ENCODE assay signal across 8 cellular contexts in the genomic region with DNA sequence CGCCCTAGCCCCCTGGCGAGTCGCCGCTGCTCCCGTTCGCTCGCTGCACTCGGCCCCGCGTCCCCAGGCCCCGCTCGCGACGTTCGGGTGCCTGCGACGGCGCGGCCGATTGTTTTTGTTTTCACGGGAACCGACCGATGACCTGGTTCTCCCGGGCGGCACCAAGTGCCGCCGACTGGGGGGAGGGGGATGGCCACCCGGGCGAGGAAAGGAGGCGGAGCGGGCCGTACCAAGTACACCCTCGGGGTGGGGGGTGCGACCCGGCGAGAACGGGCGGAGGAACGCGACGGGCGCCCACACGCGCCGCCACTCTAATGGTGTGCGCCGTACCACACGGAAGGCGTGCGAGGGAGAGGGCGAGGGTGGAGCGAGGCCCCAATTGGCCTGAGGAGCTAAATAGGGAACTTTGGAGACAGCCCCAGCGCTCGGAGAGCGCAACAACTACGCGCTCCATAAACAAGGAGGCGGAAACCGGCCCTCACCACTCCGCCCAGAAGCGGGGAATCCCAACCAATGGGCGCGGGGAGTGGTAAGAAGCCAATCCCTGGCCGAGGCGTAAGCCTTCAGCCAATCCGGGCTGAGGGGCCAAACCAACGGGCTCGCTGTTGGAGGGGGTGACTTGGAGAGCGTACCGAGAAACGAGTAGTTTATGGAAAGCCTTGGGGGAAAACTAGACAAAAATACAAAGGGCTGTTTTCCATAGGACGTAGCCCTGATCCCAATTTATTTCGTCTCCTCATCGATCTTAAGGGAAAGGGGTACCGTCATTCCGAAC. TPM values are rescaled to one million over a fixed set of nuclear protein-coding genes. Genes with fewer than 3 reads are reported as not detected.
DNase-seq lines count a peak whose midpoint lies in the region; FAIRE-seq and TF ChIP-seq lines count a peak whose summit lies in the region.
"Not testable (repeated sequence)": the region's sequence is repeated elsewhere in the genome, so short reads cannot be mapped to it uniquely, and the experiment has no call there.

No MANE protein-coding gene starts in this region.

- H3K27me3 ChIP-seq in skeletal muscle satellite cell (ENCODE audit: control insufficient read depth, insufficient read depth, low read length): not testable (repeated sequence)

- peak overlapping the region; percentile 92 for H3K27ac Mint-ChIP-seq in HFFc6
- H3K27ac Mint-ChIP-seq in dendritic cell treated with granulocyte-macrophage colony-stimulating factor and Interleukin-4, amounts not matched to agents 40 ng/mL and 50 ng/mL, for 4 days: peak overlapping the region; percentile 99

- H3K9me3 Mint-ChIP-seq in HFFc6; dendritic cell treated with granulocyte-macrophage colony-stimulating factor and Interleukin-4, amounts not matched to agents 40 ng/mL and 50 ng/mL, for 4 days: not testable (repeated sequence)

- peak overlapping the region; percentile 86 for H3K4me2 ChIP-seq in skeletal muscle satellite cell (ENCODE audit: low read length)

- not testable (repeated sequence) for H3K36me3 Mint-ChIP-seq in HFFc6 (ENCODE audit: low read depth); dendritic cell treated with granulocyte-macrophage colony-stimulating factor and Interleukin-4, amounts not matched to agents 40 ng/mL and 50 ng/mL, for 4 days (ENCODE audit: low read depth)

- FAIRE-seq in kidney (lab: Jason Lieb, UNC) (peak; percentile 71), urothelium cell line (lab: Jason Lieb, UNC) (peak; percentile 95)

- H3K4me1 ChIP-seq in kidney (ENCODE audit: control insufficient read depth in 1 of 2, insufficient read depth in 1 of 2, low read depth in 1 of 2, low read length in 2 of 2); skeletal muscle satellite cell (ENCODE audit: control insufficient read depth, insufficient read depth, low read length): not testable (repeated sequence)

- H3K36me3 ChIP-seq in kidney (ENCODE audit: control insufficient read depth in 1 of 2, insufficient read depth in 2 of 2, low read length in 2 of 2); skeletal muscle satellite cell (ENCODE audit: insufficient read depth, low read length): not testable (repeated sequence)

- peak overlapping the region; percentile 89 for H3K4me3 Mint-ChIP-seq in HFFc6
- H3K4me3 Mint-ChIP-seq in dendritic cell treated with granulocyte-macrophage colony-stimulating factor and Interleukin-4, amounts not matched to agents 40 ng/mL and 50 ng/mL, for 4 days: peak overlapping the region; percentile 85

- not testable (repeated sequence) for H3K9me3 ChIP-seq in kidney (ENCODE audit: control insufficient read depth in 1 of 2, low read length in 2 of 2); skeletal muscle satellite cell (replicated peaks; ENCODE audit: low read length)

- H3K4me1 Mint-ChIP-seq in HFFc6 (ENCODE audit: low read depth); dendritic cell treated with granulocyte-macrophage colony-stimulating factor and Interleukin-4, amounts not matched to agents 40 ng/mL and 50 ng/mL, for 4 days (ENCODE audit: low read depth): not testable (repeated sequence)

- H3K9ac ChIP-seq in kidney (ENCODE audit: low read length in 2 of 2): not testable (repeated sequence)
- peak overlapping the region; percentile 83 for H3K9ac ChIP-seq in skeletal muscle satellite cell (ENCODE audit: low read depth, low read length)

- peak overlapping the region; percentile 83 to 89 for H3K27ac ChIP-seq in kidney (ENCODE audit: low read depth in 2 of 2, low read length in 2 of 2)

- H3K4me3 ChIP-seq in kidney (ENCODE audit: low read length in 2 of 2) (peak overlapping the region; percentile 60 to 80), skeletal muscle satellite cell (ENCODE audit: low read length) (peak overlapping the region; percentile 76)

- DNase-seq in HFFc6 (peak; percentile 93), LHCN-M2 (ENCODE audit: low read depth) (peak; percentile 83), kidney (peak; percentile 97), urothelium cell line (ENCODE audit: low spot score) (peak; percentile 61)
- DNase-seq in activated CD8-positive, alpha-beta memory T cell treated with anti-CD3 and anti-CD28 coated beads for 24 hours: peak; percentile 94

- not testable (repeated sequence) for TF ChIP-seq CTCF in HFFc6 (IDR thresholded peaks at IDR 0.05); kidney (IDR thresholded peaks at IDR 0.05; ENCODE audit: borderline replicate concordance, extremely low read depth, insufficient read depth)

- TF ChIP-seq POLR2A in GM15510 (IDR thresholded peaks at IDR 0.05; ENCODE audit: borderline replicate concordance, extremely low read depth, insufficient read length): peak; percentile 63

- intact Hi-C loops in dendritic cell treated with granulocyte-macrophage colony-stimulating factor and Interleukin-4, amounts not matched to agents 40 ng/mL and 50 ng/mL, for 4 days (cut with micrococcal nuclease); kidney (cut with DNase I): not testable (repeated sequence)

- H3K27me3 Mint-ChIP-seq in HFFc6 (ENCODE audit: insufficient read depth); dendritic cell treated with granulocyte-macrophage colony-stimulating factor and Interleukin-4, amounts not matched to agents 40 ng/mL and 50 ng/mL, for 4 days: not testable (repeated sequence)

RNA-seq across cellular contexts. Expression of gene PLGLB1, which starts 54.8 kb away (rescaled TPM):
- 1 to 10 TPM in 1 of 6 experiments, under 1 TPM in 2, not detected in 3; 0.47 to 1.4 (median 0.62) TPM for total RNA-seq in HFFc6 (2021; fragmentation: NEBNext Ultra II Directional; extraction: Animal tissue kit (Norgen Biotek cat#: 25700))
- 0.34 and 0.96 TPM in 2 replicates for total RNA-seq in LHCN-M2 (2014; rRNA removed)
- polyA plus RNA-seq in LHCN-M2 (2012): 0.12 TPM
- 4.1 TPM for total RNA-seq in kidney
- polyA plus RNA-seq in kidney (ENCODE audit: insufficient read depth, low read depth, low replicate concordance): 3.3 TPM
- total RNA-seq in skeletal muscle satellite cell (2012; rRNA removed): 0.44 and 0.51 TPM in 2 replicates

Comparison
In these comparisons a context has a peak if more than half of its experiments do, and no peak if none do; other contexts are left out.
1. Peak in every context shown above with its lines: DNase-seq, H3K4me3 ChIP-seq and H3K27ac ChIP-seq.